In genomic region chr1:11132571-11133293, GRCh38 we compare ENCODE assay signal across 29 cellular contexts.
DNase-seq lines count a peak whose midpoint lies in the region; TF ChIP-seq lines count a peak whose summit lies in the region.
"Had no signal": no experiment of that assay in that cellular context is flagged by ENCODE, and none has a peak within 500 bp of the region (broad histone marks: within the 10 kb centered on the region; RNA-seq: fewer than 3 reads in every experiment).

No MANE protein-coding gene starts in this region.

- H3K9me3 Mint-ChIP-seq in nephron: no peaks in the 10 kb centered on the region
- H3K9me3 Mint-ChIP-seq: nephron progenitor cell; stimulated activated naive CD8-positive, alpha-beta T cell treated with anti-CD3 and anti-CD28 coated beads, Interleukin-15, amount 100 ng/mL, for 72 hours; T-cell; type B pancreatic cell had no signal

- H3K36me3 Mint-ChIP-seq in nephron (ENCODE audit: low read depth): peaks cover 63% of the 10 kb centered on the region

- no peaks in the 10 kb centered on the region for H3K9me3 ChIP-seq in effector memory CD4-positive, alpha-beta T cell (ENCODE audit: control insufficient read depth, low read length)
- H3K9me3 ChIP-seq: adrenal gland, gastrocnemius medialis had no signal

- no peak overlapping the region for H3K27ac ChIP-seq in effector memory CD4-positive, alpha-beta T cell (ENCODE audit: insufficient read depth, low read length, poor library complexity, severe bottlenecking)
- H3K27ac ChIP-seq: 22Rv1, epithelial cell of prostate had no signal

- no peak overlapping the region for H3K4me3 ChIP-seq in effector memory CD4-positive, alpha-beta T cell (ENCODE audit: insufficient read depth, low read depth, low read length, poor library complexity, severe bottlenecking)
- H3K4me3 ChIP-seq: adrenal gland, gastrocnemius medialis had no signal

- TF ChIP-seq CTCF in nephron (IDR thresholded peaks at IDR 0.05; ENCODE audit: unreplicated experiment in 3 of 3): no peak

- no peaks in the 10 kb centered on the region for H3K27me3 ChIP-seq in effector memory CD4-positive, alpha-beta T cell (replicated peaks; ENCODE audit: control insufficient read depth, insufficient read depth, low read length, poor library complexity, severe bottlenecking)
- H3K27me3 ChIP-seq: adrenal gland, gastrocnemius medialis had no signal

- H3K4me3 Mint-ChIP-seq in nephron: no peak overlapping the region
- H3K4me3 Mint-ChIP-seq: B cell; nephron progenitor cell; stimulated activated naive CD8-positive, alpha-beta T cell treated with anti-CD3 and anti-CD28 coated beads, Interleukin-15, amount 100 ng/mL, for 72 hours; T-cell; type B pancreatic cell had no signal

- H3K4me1 Mint-ChIP-seq in nephron: peaks cover 22% of the 10 kb centered on the region
- H3K4me1 Mint-ChIP-seq: B cell; nephron progenitor cell; stimulated activated naive CD8-positive, alpha-beta T cell treated with anti-CD3 and anti-CD28 coated beads, Interleukin-15, amount 100 ng/mL, for 72 hours; T-cell had no signal

- no peaks in the 10 kb centered on the region for H3K4me1 ChIP-seq in effector memory CD4-positive, alpha-beta T cell (ENCODE audit: control insufficient read depth, insufficient read depth, low read length, poor library complexity, severe bottlenecking)

- CTCF ChIA-PET in HEK293T (lab: Yijun Ruan, JAX): interaction anchor here (0.8 kb wide), 1 partner anchor 512 kb away, joined by 3 read pairs; no protein-coding TSS in a partner anchor

- no peaks in the 10 kb centered on the region for H3K27me3 Mint-ChIP-seq in nephron (ENCODE audit: low read depth)
- H3K27me3 Mint-ChIP-seq: B cell; stimulated activated naive CD8-positive, alpha-beta T cell treated with anti-CD3 and anti-CD28 coated beads, Interleukin-15, amount 100 ng/mL, for 72 hours; T-cell; type B pancreatic cell had no signal

- DNase-seq in DMS 273 (lab: John Stamatoyannopoulos, UW; ENCODE audit: unreplicated experiment): peak; percentile 28
- no peak for DNase-seq in DMS 273 treated with DMSO at 0.1 percent for 48 hours (lab: John Stamatoyannopoulos, UW)
- peak; percentile 4 for DNase-seq in NCI-H2171 (lab: John Stamatoyannopoulos, UW)
- peak; percentile 39 for DNase-seq in cerebellar cortex (ENCODE audit: low spot score)
- no peak for DNase-seq in HEK293T (ENCODE audit: extremely low spot score)
- DNase-seq in effector memory CD4-positive, alpha-beta T cell: no peak
- no peak for DNase-seq in NCI-H2107 (lab: John Stamatoyannopoulos, UW)
- DNase-seq: activated CD4-positive, alpha-beta T cell treated with anti-CD3 and anti-CD28 coated beads, Interleukin-2, amount 50 U/mL, for 1 hour; activated CD8-positive, alpha-beta memory T cell treated with anti-CD3 and anti-CD28 coated beads, Interleukin-2, amount 50 U/mL, for 4 hours; activated gamma-delta T cell; dermis blood vessel endothelial cell; gastrocnemius medialis; Kasumi-1; left colon; midbrain; NCI-H1048; NCI-H2029; NCI-H446 treated with DMSO at 0.1 percent for 48 hours; nephron progenitor cell; small intestine; stimulated activated CD4-positive, alpha-beta T cell treated with anti-CD3 and anti-CD28 coated beads, Interleukin-4, amount 100 ng/mL, for 1 hour; stimulated activated naive CD8-positive, alpha-beta T cell treated with anti-CD3 and anti-CD28 coated beads, Interleukin-15, amount 100 ng/mL, for 72 hours; T-cell had no signal

- POLR2A ChIA-PET in HEK293T (lab: Yijun Ruan, JAX): interaction anchor here (0.6 kb wide), 1 partner anchor 29 kb away, joined by 3 read pairs; no protein-coding TSS in a partner anchor

- peaks cover 69% of the 10 kb centered on the region for H3K36me3 ChIP-seq in effector memory CD4-positive, alpha-beta T cell (ENCODE audit: control insufficient read depth, insufficient read depth, low read length)

- peak overlapping the region; percentile 43 to 98 (median 95) for H3K27ac Mint-ChIP-seq in nephron
- H3K27ac Mint-ChIP-seq: B cell, nephron progenitor cell, T-cell, type B pancreatic cell had no signal

TF ChIP-seq in HEK293T, 16 proteins besides CTCF, POLR2A, EP300 and RAD21:
- TF ChIP-seq ZNF384 (IDR thresholded peaks at IDR 0.05) (no peak), FOXA1 (IDR thresholded peaks at IDR 0.05) (no peak), FOXK2 (IDR thresholded peaks at IDR 0.05) (no peak), LEF1 (IDR thresholded peaks at IDR 0.05; ENCODE audit: borderline replicate concordance) (no peak), FOXM1 (IDR thresholded peaks at IDR 0.05; ENCODE audit: borderline replicate concordance) (no peak), PKNOX1 (IDR thresholded peaks at IDR 0.05) (no peak), NFRKB (IDR thresholded peaks at IDR 0.05) (no peak), L3MBTL2 (conservative IDR thresholded peaks at IDR 0.05) (no peak)

Comparison
In these comparisons a context has a peak if more than half of its experiments do, and no peak if none do; other contexts are left out.
1. DNase-seq: peak in DMS 273 (single experiment), NCI-H2171 (single experiment) and cerebellar cortex (single experiment); none in DMS 273 treated with DMSO at 0.1 percent for 48 hours (single experiment), HEK293T (single experiment), effector memory CD4-positive, alpha-beta T cell (0 of 3) and NCI-H2107 (single experiment).